Comparison of ENCODE assay signal across 8 cellular contexts in the genomic region with DNA sequence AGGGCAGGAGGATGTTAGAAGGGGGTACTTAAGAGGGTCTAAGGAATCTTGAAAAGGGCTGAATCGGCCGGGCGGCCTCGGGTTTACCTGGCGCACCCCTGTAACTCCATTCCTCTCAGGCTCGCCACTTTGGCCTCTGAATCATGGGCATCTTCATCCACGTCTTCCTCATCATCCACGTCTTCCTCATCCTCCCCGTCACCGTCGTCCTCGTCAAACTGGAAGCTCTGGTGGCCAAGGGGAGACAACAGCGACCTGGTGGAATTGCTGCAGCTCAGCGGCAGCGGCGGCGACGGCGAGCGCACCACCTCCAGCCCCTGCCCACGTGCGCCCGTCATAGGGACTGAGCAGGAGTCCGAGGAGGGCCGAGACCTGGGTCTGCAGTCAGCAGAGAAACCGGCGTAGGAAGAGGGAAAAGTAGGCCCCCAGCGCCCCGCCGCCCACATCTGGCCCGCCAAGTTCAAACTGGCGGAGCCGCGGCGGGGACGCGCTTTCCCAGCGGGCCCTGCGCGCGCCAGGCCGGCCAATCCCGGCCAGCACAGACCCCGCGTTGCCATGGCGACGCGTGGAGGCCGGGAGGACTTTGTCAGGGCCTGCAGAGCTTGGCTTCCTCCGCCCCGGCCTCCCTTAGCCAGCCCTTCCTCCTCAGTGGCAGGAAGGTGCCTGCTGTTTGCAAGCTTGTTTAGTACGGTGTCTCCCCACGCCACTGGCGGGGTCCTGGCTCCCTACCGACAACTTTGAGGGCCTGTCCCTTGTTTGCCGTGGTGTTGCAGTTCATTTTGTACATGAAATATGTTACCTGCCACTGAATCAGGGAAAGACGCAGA. TPM values are rescaled to one million over a fixed set of nuclear protein-coding genes. Genes with fewer than 3 reads are reported as not detected.
DNase-seq lines count a peak whose midpoint lies in the region; ATAC-seq and TF ChIP-seq lines count a peak whose summit lies in the region.

Gene CCDC34 (minus strand): TSS at position 467 of the 827 bp plus-strand sequence. CDS start 21 bp downstream, at position 446.

- TF ChIP-seq CTCF in AG10803 (conservative IDR thresholded peaks at IDR 0.05; ENCODE audit: low read length) = no peak
- TF ChIP-seq CTCF in spleen (IDR thresholded peaks at IDR 0.05 in 8 of 11, conservative IDR thresholded peaks at IDR 0.05 in 3 of 11) = peak in 1 of 11 experiments; percentile 10

- intact Hi-C loops in spleen (cut with DNase I; ENCODE audit: low total_unique reads) = loop anchor here (10.0 kb wide), 1 partner anchor 112 kb away; the partner anchor contains the start of gene LGR4

- DNase-seq in AG10803 (ENCODE audit: low read depth) (peak; percentile 92), NCI-H226 (peak; percentile 92), caudate nucleus (lab: John Stamatoyannopoulos, UW) (peak in 60 of 61 donors; percentile 14 to 87 (median 73)), iris pigment epithelial cell (ENCODE audit: low read depth) (peak; percentile 93), spleen (peak; percentile 96)
- peak; percentile 63 to 83 (median 79) for DNase-seq in activated CD4-positive, CD25-positive, alpha-beta regulatory T cell (lab: John Stamatoyannopoulos, UW)

- peaks cover 0 to 6% (median 0%) of the 10 kb centered on the region in 6 donors for H3K36me3 ChIP-seq in spleen

- H3K4me3 ChIP-seq in AG10803 (ENCODE audit: low read length) (peak within 1 kb of the TSS; percentile 85), spleen (peak within 1 kb of the TSS; percentile 71 to 93 (median 78))

- no peaks in the 10 kb centered on the region for H3K9me3 ChIP-seq in spleen

- TF ChIP-seq POLR2A in spleen (IDR thresholded peaks at IDR 0.05) = no peak

- peak; percentile 99 for ATAC-seq in GM19035 (IDR thresholded peaks at IDR 0.05; ENCODE audit: unreplicated experiment)
- peak; percentile 99 for ATAC-seq in HG03280 (IDR thresholded peaks at IDR 0.05; ENCODE audit: unreplicated experiment)

- peak within 1 kb of the TSS; percentile 14 for H3K27ac ChIP-seq in caudate nucleus (ENCODE audit: low read depth, low read length)
- H3K27ac ChIP-seq in spleen = peak within 1 kb of the TSS in 6 of 8 donors; percentile 33 to 71 (median 60)

- H3K27me3 ChIP-seq in spleen (replicated peaks in 1 of 7) = no peaks in the 10 kb centered on the region

- peaks cover 7 to 36% (median 22%) of the 10 kb centered on the region in 6 donors for H3K4me1 ChIP-seq in spleen

- WGBS in spleen, 5 donors = 0 to 1% (median 1%) methylated on average over 47 to 57 of the region's 57 CpGs

RNA-seq across cellular contexts. Expression of gene CCDC34, which starts in this region (rescaled TPM):
- 1 to 10 TPM; 2.2 to 4.9 (median 3.0) TPM for total RNA-seq in spleen
- polyA plus RNA-seq in spleen = 1 to 10 TPM; 5.0 to 6.1 (median 5.2) TPM

Comparison
In these comparisons a context has a peak if more than half of its experiments do, and no peak if none do; other contexts are left out.
1. Peak in every context shown above with its lines: DNase-seq, ATAC-seq, H3K4me3 ChIP-seq and H3K27ac ChIP-seq.